In genomic region chr4:183876268-183876934, GRCh38 we compare ENCODE assay signal across 8 cellular contexts. TPM values are rescaled to one million over a fixed set of nuclear protein-coding genes. Genes with fewer than 3 reads are reported as not detected.
DNase-seq lines count a peak whose midpoint lies in the region; ATAC-seq and TF ChIP-seq lines count a peak whose summit lies in the region.

No MANE protein-coding gene starts in this region.

- ATAC-seq in GM21529 (IDR thresholded peaks at IDR 0.05; ENCODE audit: unreplicated experiment) = no peak
- ATAC-seq in HG02840 (IDR thresholded peaks at IDR 0.05; ENCODE audit: low FRiP score, unreplicated experiment) = no peak

- no peaks in the 10 kb centered on the region for H3K9me3 ChIP-seq in mucosa of rectum (ENCODE audit: control insufficient read depth in 2 of 2, low read length in 2 of 2)

- H3K27ac ChIP-seq in mucosa of rectum (ENCODE audit: low read depth in 2 of 2, low read length in 2 of 2) = peak overlapping the region in 1 of 2 donors; percentile 43

- H3K4me3 ChIP-seq in AG09309 (ENCODE audit: control insufficient read depth, low read depth, low read length) = peak overlapping the region; percentile 32
- H3K4me3 ChIP-seq in mucosa of rectum (ENCODE audit: low read length in 2 of 2) = peak overlapping the region; percentile 34 to 66

- DNase-seq in AG09309 (ENCODE audit: low read depth) (peak; percentile 23), NCI-H2171 (lab: John Stamatoyannopoulos, UW) (peak; percentile 36), dermis microvascular lymphatic vessel endothelial cell (ENCODE audit: low read depth in 2 of 2) (peak; percentile 28 to 41), NCI-H82 (lab: John Stamatoyannopoulos, UW) (no peak)
- DNase-seq in stimulated activated naive CD4-positive, alpha-beta T cell (lab: John Stamatoyannopoulos, UW) = no peak

- H3K36me3 ChIP-seq in mucosa of rectum (ENCODE audit: control insufficient read depth in 2 of 2, insufficient read depth in 2 of 2, low read length in 2 of 2) = no peaks in the 10 kb centered on the region

- H3K9ac ChIP-seq in mucosa of rectum (ENCODE audit: low read depth in 1 of 2, low read length in 2 of 2) = peak overlapping the region in 1 of 2 donors; percentile 26

- peaks cover 0 to 3% of the 10 kb centered on the region in 2 donors for H3K4me1 ChIP-seq in mucosa of rectum (ENCODE audit: control insufficient read depth in 2 of 2, insufficient read depth in 2 of 2, low read length in 2 of 2)

- TF ChIP-seq CTCF in AG09309 (IDR thresholded peaks at IDR 0.05; ENCODE audit: control insufficient read depth, insufficient read depth, low read depth, low read length, missing control alignments) = no peak

- H3K27me3 ChIP-seq in mucosa of rectum (ENCODE audit: control insufficient read depth in 2 of 2, insufficient read depth in 2 of 2, low read length in 2 of 2) = no peaks in the 10 kb centered on the region

RNA-seq across cellular contexts. Expression of gene STOX2, which starts 28.7 kb away (rescaled TPM):
- 10.0 and 29.3 TPM in 2 replicates for total RNA-seq in dermis microvascular lymphatic vessel endothelial cell

Comparison
In these comparisons a context has a peak if more than half of its experiments do, and no peak if none do; other contexts are left out.
1. DNase-seq: peak in AG09309 (single experiment), NCI-H2171 (single experiment) and dermis microvascular lymphatic vessel endothelial cell (2 of 2); none in stimulated activated naive CD4-positive, alpha-beta T cell (0 of 6) and NCI-H82 (single experiment).